In the genomic region with DNA sequence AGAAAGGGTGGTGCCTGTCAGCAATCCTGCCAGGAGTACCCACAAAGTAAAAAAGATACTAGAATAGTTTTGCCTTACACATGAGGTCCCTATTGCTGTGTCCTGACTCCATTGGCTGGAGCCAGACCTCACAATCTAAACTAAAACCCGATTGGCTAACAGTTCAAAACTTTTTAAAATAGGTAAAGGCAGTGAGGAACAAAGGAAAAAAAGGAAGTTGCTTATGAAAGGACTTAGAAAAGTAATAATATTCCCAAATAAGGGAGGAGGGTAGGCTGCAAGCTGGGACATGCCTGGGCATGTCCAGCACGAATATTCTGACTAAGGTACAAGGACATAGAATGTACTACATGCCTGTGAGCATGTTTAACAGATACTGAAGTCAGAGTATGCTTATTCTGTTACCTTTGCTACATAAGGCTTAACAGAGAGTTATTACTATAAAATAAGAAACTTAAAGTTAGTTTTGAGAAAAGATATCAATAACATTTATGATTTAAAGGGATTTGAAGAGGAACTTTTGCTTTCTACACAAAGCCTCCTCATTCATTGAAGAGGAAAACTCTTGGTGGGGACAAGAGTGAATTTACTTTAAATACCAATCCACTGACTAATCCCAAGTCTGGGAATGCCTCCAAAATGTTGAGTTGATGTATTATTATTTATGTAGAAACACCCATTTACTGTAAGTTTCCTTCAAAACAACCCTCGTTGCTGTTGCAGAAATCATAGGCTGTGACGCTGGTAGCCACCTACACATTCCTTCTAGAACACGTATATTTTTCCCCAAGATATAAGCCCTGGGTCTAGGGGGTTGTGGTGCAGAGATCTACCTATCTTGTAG, we compare ENCODE assay signal across 8 cellular contexts. TPM values are rescaled to one million over a fixed set of nuclear protein-coding genes. Genes with fewer than 3 reads are reported as not detected.
DNase-seq lines count a peak whose midpoint lies in the region; TF ChIP-seq lines count a peak whose summit lies in the region.

No MANE protein-coding gene starts in this region.

- H3K9me3 ChIP-seq in skeletal muscle satellite cell (replicated peaks; ENCODE audit: low read length) = no peaks in the 10 kb centered on the region

- no peaks in the 10 kb centered on the region for H3K36me3 ChIP-seq in skeletal muscle satellite cell (ENCODE audit: insufficient read depth, low read length)

- no peak for TF ChIP-seq CTCF in fibroblast of villous mesenchyme (IDR thresholded peaks at IDR 0.05; ENCODE audit: insufficient read depth, low read depth, low read length)

- peak overlapping the region; percentile 69 for H3K4me2 ChIP-seq in skeletal muscle satellite cell (ENCODE audit: low read length)

- H3K4me3 ChIP-seq in fibroblast of villous mesenchyme (ENCODE audit: low read depth, low read length) (no peak overlapping the region), skeletal muscle satellite cell (ENCODE audit: low read length) (peak overlapping the region; percentile 49)

- peak overlapping the region; percentile 76 for H3K9ac ChIP-seq in skeletal muscle satellite cell (ENCODE audit: low read depth, low read length)

- DNase-seq in HK-2 (ENCODE audit: unreplicated experiment) (peak; percentile 10), SW 1271 (lab: John Stamatoyannopoulos, UW) (peak; percentile 53 to 90), fibroblast of villous mesenchyme (ENCODE audit: low read depth) (peak; percentile 100), GF-D8 (lab: John Stamatoyannopoulos, UW) (no peak), nucleus accumbens (lab: John Stamatoyannopoulos, UW) (no peak), hippocampal formation (lab: John Stamatoyannopoulos, UW) (no peak)
- no peak for DNase-seq in stimulated activated CD4-positive, alpha-beta T cell treated with anti-CD3 and anti-CD28 coated beads, Interleukin-2, amount 100 ng/mL, for 48 hours

- H3K27me3 ChIP-seq in skeletal muscle satellite cell (ENCODE audit: control insufficient read depth, insufficient read depth, low read length) = no peaks in the 10 kb centered on the region

- peaks cover 21% of the 10 kb centered on the region for H3K4me1 ChIP-seq in skeletal muscle satellite cell (ENCODE audit: control insufficient read depth, insufficient read depth, low read length)

RNA-seq across cellular contexts. Expression of a gene that starts 8.2 kb away (rescaled TPM):
- total RNA-seq in fibroblast of villous mesenchyme = 43.2 and 56.0 TPM in 2 replicates
- 33.0 and 33.2 TPM in 2 replicates for total RNA-seq in skeletal muscle satellite cell (2012; rRNA removed)

Comparison
In these comparisons a context has a peak if more than half of its experiments do, and no peak if none do; other contexts are left out.
1. DNase-seq: peak in HK-2 (single experiment), SW 1271 (2 of 2) and fibroblast of villous mesenchyme (single experiment); none in GF-D8 (single experiment), stimulated activated CD4-positive, alpha-beta T cell treated with anti-CD3 and anti-CD28 coated beads, Interleukin-2, amount 100 ng/mL, for 48 hours (0 of 2), nucleus accumbens (0 of 56) and hippocampal formation (0 of 2).